In genomic region chr18:80239830-80240229, GRCh38 we compare ENCODE assay signal across 16 cellular contexts.
"Had no signal": no experiment of that assay in that cellular context is flagged by ENCODE, and none has a peak within 500 bp of the region (broad histone marks: within the 10 kb centered on the region; RNA-seq: fewer than 3 reads in every experiment).

No MANE protein-coding gene starts in this region.

- H3K4me1 Mint-ChIP-seq: naive thymus-derived CD8-positive, alpha-beta T cell had no signal

- H3K4me3 Mint-ChIP-seq: naive thymus-derived CD8-positive, alpha-beta T cell; type B pancreatic cell had no signal

- H3K36me3 Mint-ChIP-seq: type B pancreatic cell had no signal

- H3K4me1 ChIP-seq: colonic mucosa, heart left ventricle, sigmoid colon, stomach had no signal

- H3K27ac ChIP-seq: colonic mucosa, dorsolateral prefrontal cortex, heart left ventricle, neutrophil, sigmoid colon, skin epidermis, stomach had no signal

- H3K27me3 ChIP-seq: colonic mucosa, dorsolateral prefrontal cortex, heart left ventricle, sigmoid colon, stomach had no signal

- H3K27ac Mint-ChIP-seq: naive thymus-derived CD8-positive, alpha-beta T cell; type B pancreatic cell had no signal

- H3K36me3 ChIP-seq: colonic mucosa, heart left ventricle, neutrophil, sigmoid colon, stomach had no signal

- H3K27me3 Mint-ChIP-seq: type B pancreatic cell had no signal

- H3K9me3 ChIP-seq: colonic mucosa, mucosa of descending colon, neutrophil, sigmoid colon, stomach had no signal

- H3K9me3 Mint-ChIP-seq: type B pancreatic cell had no signal

- DNase-seq: colonic mucosa; dorsolateral prefrontal cortex; effector CD8-positive, alpha-beta T cell; heart left ventricle; left colon; left ventricle myocardium superior; mucosa of descending colon; naive thymus-derived CD8-positive, alpha-beta T cell; sigmoid colon; stimulated activated CD4-positive, alpha-beta T cell treated with anti-CD3 and anti-CD28 coated beads, Interleukin-2, amount 100 ng/mL, for 24 hours; stimulated activated naive CD4-positive, alpha-beta T cell; stomach; substantia nigra had no signal

- H3K4me3 ChIP-seq: colonic mucosa, dorsolateral prefrontal cortex, heart left ventricle, mucosa of descending colon, sigmoid colon, skin epidermis, stomach had no signal
